9 cellular contexts compared by ENCODE assay signal in genomic region chr19:30222428-30222873, GRCh38.
A peak's percentile ranks its signal among the peaks of the same experiment; 100 is the strongest.
DNase-seq lines count a peak whose midpoint lies in the region; ATAC-seq and TF ChIP-seq lines count a peak whose summit lies in the region.
"Had no signal": no experiment of that assay in that cellular context is flagged by ENCODE, and none has a peak within 500 bp of the region (broad histone marks: within the 10 kb centered on the region; RNA-seq: fewer than 3 reads in every experiment).

No MANE protein-coding gene starts in this region.

- H3K27me3 ChIP-seq in iPS-18a (ENCODE audit: control insufficient read depth, insufficient read depth, low read length): peaks cover 60% of the 10 kb centered on the region
- peaks cover 2 to 45% (median 27%) of the 10 kb centered on the region in 4 donors for H3K27me3 ChIP-seq in upper lobe of left lung

- CTCF ChIA-PET in WTC11 (lab: Charles Lee): interaction anchor here (0.6 to 2.9 kb wide), 6 partner anchors 11 to 217 kb away, joined by 3 to 13 read pairs (median 5); partner anchors contain the start of gene ZNF536

- ATAC-seq in natural killer cell (peak in 1 of 3 donors; percentile 54), WTC11 (peak; percentile 77), upper lobe of left lung (ENCODE audit: low FRiP score in 2 of 2) (peak in 1 of 2 donors; percentile 48), GM18873 (IDR thresholded peaks at IDR 0.05; ENCODE audit: low FRiP score, unreplicated experiment) (no peak), HG03039 (IDR thresholded peaks at IDR 0.05; ENCODE audit: unreplicated experiment) (no peak)
- no peak for ATAC-seq in natural killer cell treated with Interleukin-12 subunit alpha and Interleukin-12 subunit beta and Interleukin-15 and Interleukin-18, amount 100 ng/mL, for 72 hours
- no peak for ATAC-seq in activated CD4-positive, CD25-positive, alpha-beta regulatory T cell treated with anti-CD3 and anti-CD28 coated beads, Interleukin-2, amount 50 U/mL, for 24 hours

- H3K27me3 Mint-ChIP-seq in natural killer cell (ENCODE audit: low read depth in 2 of 2): peaks cover 52 to 58% of the 10 kb centered on the region in 2 donors
- peaks cover 46 to 57% of the 10 kb centered on the region in 2 donors for H3K27me3 Mint-ChIP-seq in natural killer cell treated with Interleukin-12 subunit alpha and Interleukin-12 subunit beta and Interleukin-15 and Interleukin-18, amount 100 ng/mL, for 72 hours
- H3K27me3 Mint-ChIP-seq in WTC11 (ENCODE audit: low read depth): peaks cover 54% of the 10 kb centered on the region

- H3K9ac ChIP-seq in iPS-18a (ENCODE audit: low read length): no peak overlapping the region

- H3K27ac ChIP-seq in iPS-18a (ENCODE audit: low read length) (no peak overlapping the region), upper lobe of left lung (no peak overlapping the region)

- 3 to 4% methylated on average over 8 to 18 of the region's 39 CpGs for WGBS in upper lobe of left lung, 2 donors

- H3K36me3 ChIP-seq in iPS-18a (ENCODE audit: control insufficient read depth, low read depth, low read length) (no peaks in the 10 kb centered on the region), upper lobe of left lung (no peaks in the 10 kb centered on the region)

- peak; percentile 21 for TF ChIP-seq CTCF in natural killer cell (IDR thresholded peaks at IDR 0.05)
- peak; percentile 84 for TF ChIP-seq CTCF in WTC11 (IDR thresholded peaks at IDR 0.05)
- TF ChIP-seq CTCF in upper lobe of left lung (IDR thresholded peaks at IDR 0.05): peak in 5 of 6 experiments; percentile 31 to 52 (median 45)

- H3K4me1 ChIP-seq in iPS-18a (ENCODE audit: control insufficient read depth, low read depth, low read length) (peaks cover 18% of the 10 kb centered on the region), upper lobe of left lung (peaks cover 17 to 34% (median 27%) of the 10 kb centered on the region in 4 donors)

- intact Hi-C loops in natural killer cell (cut with micrococcal nuclease): no loop called here

- no peak for TF ChIP-seq EP300 in upper lobe of left lung (IDR thresholded peaks at IDR 0.05)

- DNase-seq in natural killer cell (no peak), WTC11 (ENCODE audit: low spot score) (peak; percentile 76), upper lobe of left lung (peak in 1 of 2 donors; percentile 87)
- DNase-seq in natural killer cell treated with Interleukin-12 subunit alpha and Interleukin-12 subunit beta and Interleukin-15 and Interleukin-18, amount 100 ng/mL, for 72 hours (ENCODE audit: low spot score): no peak
- DNase-seq: mammary epithelial cell had no signal

- H3K4me3 Mint-ChIP-seq in natural killer cell (no peak overlapping the region), WTC11 (no peak overlapping the region)
- H3K4me3 Mint-ChIP-seq in natural killer cell treated with Interleukin-12 subunit alpha and Interleukin-12 subunit beta and Interleukin-15 and Interleukin-18, amount 100 ng/mL, for 72 hours: no peak overlapping the region

- TF ChIP-seq POLR2A in upper lobe of left lung (IDR thresholded peaks at IDR 0.05): no peak

- H3K9me3 ChIP-seq in iPS-18a (ENCODE audit: control insufficient read depth, low read depth, low read length) (no peaks in the 10 kb centered on the region), upper lobe of left lung (no peaks in the 10 kb centered on the region)

- H3K4me1 Mint-ChIP-seq in natural killer cell (peaks cover 22 to 30% of the 10 kb centered on the region in 2 donors), WTC11 (peaks cover 31% of the 10 kb centered on the region)
- peaks cover 19 to 22% of the 10 kb centered on the region in 2 donors for H3K4me1 Mint-ChIP-seq in natural killer cell treated with Interleukin-12 subunit alpha and Interleukin-12 subunit beta and Interleukin-15 and Interleukin-18, amount 100 ng/mL, for 72 hours (ENCODE audit: low read depth in 2 of 2)

- H3K9me3 Mint-ChIP-seq in natural killer cell (no peaks in the 10 kb centered on the region), WTC11 (no peaks in the 10 kb centered on the region)
- H3K9me3 Mint-ChIP-seq in natural killer cell treated with Interleukin-12 subunit alpha and Interleukin-12 subunit beta and Interleukin-15 and Interleukin-18, amount 100 ng/mL, for 72 hours: no peaks in the 10 kb centered on the region

- H3K27ac Mint-ChIP-seq in natural killer cell (no peak overlapping the region), WTC11 (no peak overlapping the region)
- no peak overlapping the region for H3K27ac Mint-ChIP-seq in natural killer cell treated with Interleukin-12 subunit alpha and Interleukin-12 subunit beta and Interleukin-15 and Interleukin-18, amount 100 ng/mL, for 72 hours

- H3K36me3 Mint-ChIP-seq in natural killer cell (peaks cover 14% of the 10 kb centered on the region), WTC11 (no peaks in the 10 kb centered on the region)
- peaks cover 11% of the 10 kb centered on the region for H3K36me3 Mint-ChIP-seq in natural killer cell treated with Interleukin-12 subunit alpha and Interleukin-12 subunit beta and Interleukin-15 and Interleukin-18, amount 100 ng/mL, for 72 hours

- H3K4me3 ChIP-seq in iPS-18a (ENCODE audit: low read length): peak overlapping the region; percentile 39
- no peak overlapping the region for H3K4me3 ChIP-seq in upper lobe of left lung

- POLR2A ChIA-PET in WTC11 (lab: Charles Lee): no interaction called here

TF ChIP-seq in WTC11, 78 proteins besides CTCF, POLR2A, EP300 and RAD21:
- TF ChIP-seq ATF3 (CRISPR knock-in tag; conservative IDR thresholded peaks at IDR 0.05) (no peak), E2F5 (CRISPR knock-in tag; IDR thresholded peaks at IDR 0.05) (peak; percentile 56; the same call in 1 of the 2 replicates), ZNF423 (CRISPR knock-in tag; IDR thresholded peaks at IDR 0.05) (peak; percentile 62; the same call in 1 of the 2 replicates), HMGXB4 (CRISPR knock-in tag; IDR thresholded peaks at IDR 0.05) (peak; percentile 53; the same call in 1 of the 2 replicates)

Comparison
In these comparisons a context has a peak if more than half of its experiments do, and no peak if none do; other contexts are left out.
1. CTCF ChIP-seq: peak in every context shown above with its lines; median percentile 84 in WTC11; 45 in upper lobe of left lung; 21 in natural killer cell.